Comparison of ENCODE assay signal across 2 cellular contexts in the genomic region with DNA sequence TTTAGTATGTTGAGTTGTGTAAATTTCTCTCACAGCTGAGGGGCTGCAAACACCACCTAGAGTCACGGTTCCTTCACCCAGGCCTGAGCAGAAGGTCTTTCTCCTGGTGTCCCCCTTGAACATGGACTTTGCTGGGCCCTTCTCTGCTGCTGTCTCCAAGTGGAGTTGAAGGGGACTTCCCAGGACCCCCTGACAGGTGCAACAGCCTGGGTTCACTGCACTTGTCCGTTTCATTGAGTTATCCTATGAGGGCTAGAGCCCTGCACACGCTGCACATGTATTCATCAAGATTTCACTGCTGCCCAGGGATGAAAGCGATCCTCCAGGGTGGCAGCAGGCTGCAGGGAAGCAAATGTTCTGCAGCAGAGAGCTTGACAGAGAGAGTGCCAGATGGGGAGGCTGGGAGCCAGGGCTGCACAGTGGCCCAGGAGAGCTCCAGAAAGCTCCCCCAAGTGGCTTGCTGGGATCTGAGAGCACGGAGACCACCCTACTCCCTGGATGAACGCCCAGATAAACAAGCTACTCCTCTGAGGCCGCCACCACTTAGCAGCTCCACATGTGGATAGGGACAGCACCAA.
TF ChIP-seq lines count a peak whose summit lies in the region.

No MANE protein-coding gene starts in this region.

TF ChIP-seq in SK-N-SH, 30 proteins besides CTCF, POLR2A, EP300 and RAD21:
- TF ChIP-seq, protein P1, sequence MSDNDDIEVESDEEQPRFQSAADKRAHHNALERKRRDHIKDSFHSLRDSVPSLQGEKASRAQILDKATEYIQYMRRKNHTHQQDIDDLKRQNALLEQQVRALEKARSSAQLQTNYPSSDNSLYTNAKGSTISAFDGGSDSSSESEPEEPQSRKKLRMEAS (IDR thresholded peaks at IDR 0.05; ENCODE audit: low read depth) = no peak
TF ChIP-seq in SK-N-SH: peak in this region for 0.

TF ChIP-seq in SK-N-SH treated with all-trans-retinoic acid at 6 μM for 48 hours, 23 proteins besides CTCF, POLR2A, EP300 and RAD21 (continued from another document):
- TF ChIP-seq, protein P2, sequence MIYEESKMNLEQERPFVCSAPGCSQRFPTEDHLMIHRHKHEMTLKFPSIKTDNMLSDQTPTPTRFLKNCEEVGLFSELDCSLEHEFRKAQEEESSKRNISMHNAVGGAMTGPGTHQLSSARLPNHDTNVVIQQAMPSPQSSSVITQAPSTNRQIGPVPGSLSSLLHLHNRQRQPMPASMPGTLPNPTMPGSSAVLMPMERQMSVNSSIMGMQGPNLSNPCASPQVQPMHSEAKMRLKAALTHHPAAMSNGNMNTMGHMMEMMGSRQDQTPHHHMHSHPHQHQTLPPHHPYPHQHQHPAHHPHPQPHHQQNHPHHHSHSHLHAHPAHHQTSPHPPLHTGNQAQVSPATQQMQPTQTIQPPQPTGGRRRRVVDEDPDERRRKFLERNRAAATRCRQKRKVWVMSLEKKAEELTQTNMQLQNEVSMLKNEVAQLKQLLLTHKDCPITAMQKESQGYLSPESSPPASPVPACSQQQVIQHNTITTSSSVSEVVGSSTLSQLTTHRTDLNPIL (CRISPR knock-in tag; IDR thresholded peaks at IDR 0.05; ENCODE audit: low read depth) = no peak
